Comparison of ENCODE assay signal across 8 cellular contexts in the genomic region with DNA sequence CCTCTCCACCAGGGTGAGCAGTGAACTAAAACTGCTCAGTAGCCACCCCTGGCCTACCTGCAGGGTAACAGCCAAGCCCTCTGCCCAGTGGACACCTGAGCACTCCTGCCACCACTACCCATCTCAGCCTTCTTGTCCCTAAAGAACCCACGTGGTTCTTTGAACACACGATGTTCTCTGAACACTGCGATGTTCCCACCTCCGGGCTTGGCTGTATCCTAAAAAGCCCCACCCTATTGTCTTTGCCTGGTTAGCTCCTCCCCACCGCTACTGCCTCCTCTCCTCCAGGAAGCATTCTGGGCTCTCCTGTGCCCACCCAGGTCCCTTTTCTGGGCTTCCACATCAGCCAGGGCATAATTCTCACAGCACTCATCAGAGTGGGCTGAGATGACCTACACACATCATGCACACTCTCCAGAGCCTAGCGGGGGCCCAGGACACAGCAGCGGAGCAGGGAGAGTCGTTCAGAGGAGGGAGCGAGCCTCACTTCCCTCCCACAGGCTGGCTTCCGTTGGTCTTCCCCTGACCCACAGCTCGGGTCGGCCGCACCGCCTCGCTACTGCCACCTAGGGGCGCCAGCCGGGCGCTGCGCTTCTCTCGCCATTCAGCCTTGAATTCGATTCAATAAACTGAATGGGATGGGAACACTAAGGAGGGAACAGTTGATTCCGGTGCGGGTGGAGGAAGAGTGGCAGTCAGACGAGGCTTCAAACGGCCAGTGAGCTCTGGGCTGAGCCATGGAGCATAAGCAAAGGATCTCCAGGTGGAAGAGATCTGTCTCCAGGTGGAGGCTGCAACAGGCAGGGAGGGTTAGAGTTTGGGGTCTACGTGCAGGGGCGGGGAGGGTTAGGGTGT.
DNase-seq lines count a peak whose midpoint lies in the region; ATAC-seq lines count a peak whose summit lies in the region.

No MANE protein-coding gene starts in this region.

- H3K4me3 Mint-ChIP-seq in effector memory CD8-positive, alpha-beta T cell: peak overlapping the region; percentile 79 to 85

- no peaks in the 10 kb centered on the region for H3K27me3 Mint-ChIP-seq in effector memory CD8-positive, alpha-beta T cell

- DNase-seq in DMS53 (lab: John Stamatoyannopoulos, UW) (peak; percentile 80), NCI-H82 (lab: John Stamatoyannopoulos, UW) (peak; percentile 75), medulla oblongata (ENCODE audit: extremely low spot score) (peak; percentile 78)
- peak; percentile 22 to 58 for DNase-seq in activated CD8-positive, alpha-beta memory T cell treated with anti-CD3 and anti-CD28 coated beads for 1 hour (ENCODE audit: extremely low read depth in 1 of 2, low read depth in 1 of 2)
- peak; percentile 61 to 73 (median 72) for DNase-seq in effector memory CD8-positive, alpha-beta T cell
- peak; percentile 41 to 51 (median 46) for DNase-seq in stimulated activated CD4-positive, alpha-beta T cell treated with anti-CD3 and anti-CD28 coated beads, TNF-alpha, amount 100 ng/mL, for 4 hours (ENCODE audit: low read depth in 3 of 3)

- H3K36me3 Mint-ChIP-seq in effector memory CD8-positive, alpha-beta T cell (ENCODE audit: insufficient read depth): peaks cover 21% of the 10 kb centered on the region

- H3K9me3 Mint-ChIP-seq in effector memory CD8-positive, alpha-beta T cell: no peaks in the 10 kb centered on the region

- peaks cover 47 to 54% of the 10 kb centered on the region in 2 donors for H3K4me1 Mint-ChIP-seq in effector memory CD8-positive, alpha-beta T cell (ENCODE audit: low read depth in 2 of 2)

- ATAC-seq in HG02981 (IDR thresholded peaks at IDR 0.05; ENCODE audit: unreplicated experiment) (peak; percentile 41), GM19351 (IDR thresholded peaks at IDR 0.05; ENCODE audit: unreplicated experiment) (no peak)
- ATAC-seq in effector memory CD8-positive, alpha-beta T cell (replicated peaks): peak; percentile 43

- H3K27ac Mint-ChIP-seq in effector memory CD8-positive, alpha-beta T cell: peak overlapping the region; percentile 52 to 82
